Comparison of ENCODE assay signal across 22 cellular contexts in the genomic region with DNA sequence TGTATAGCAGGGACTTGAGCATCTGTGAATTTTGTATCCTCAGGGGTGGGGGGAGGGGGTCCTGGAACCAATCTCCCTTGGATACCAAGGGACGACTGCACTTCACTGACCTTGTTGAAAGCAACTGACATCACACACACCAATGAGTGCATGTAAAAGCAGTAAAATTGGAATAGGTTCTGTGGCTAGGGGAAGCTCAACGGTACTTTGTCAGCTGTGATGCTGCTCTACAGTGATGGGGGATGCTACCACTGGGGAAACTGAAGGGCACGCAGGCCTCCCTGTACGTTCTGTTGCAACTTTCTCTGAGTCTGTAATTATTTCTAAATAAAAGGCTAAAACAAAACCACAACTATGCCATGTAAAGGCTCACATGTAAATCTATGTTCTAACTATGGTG. TPM values are rescaled to one million over a fixed set of nuclear protein-coding genes. Genes with fewer than 3 reads are reported as not detected.
DNase-seq lines count a peak whose midpoint lies in the region; ATAC-seq and TF ChIP-seq lines count a peak whose summit lies in the region.
"Had no signal": no experiment of that assay in that cellular context is flagged by ENCODE, and none has a peak within 500 bp of the region (broad histone marks: within the 10 kb centered on the region; RNA-seq: fewer than 3 reads in every experiment).

No MANE protein-coding gene starts in this region.

- H3K36me3 Mint-ChIP-seq in brain (peaks cover 40% of the 10 kb centered on the region), nephron (ENCODE audit: low read depth) (peaks cover 41% of the 10 kb centered on the region)
- no peaks in the 10 kb centered on the region for H3K36me3 Mint-ChIP-seq in activated CD8-positive, alpha-beta T cell treated with anti-CD3 and anti-CD28 coated beads, Interleukin-2, amount 10 ng/mL, durations not matched to agents 7 days and 5 days (ENCODE audit: low read depth)
- no peaks in the 10 kb centered on the region for H3K36me3 Mint-ChIP-seq in activated T-cell treated with anti-CD3 and anti-CD28 coated beads, Interleukin-2, amount 50 U/mL, for 24 hours (ENCODE audit: low read depth)
- H3K36me3 Mint-ChIP-seq: CD4-positive, CD25-positive, alpha-beta regulatory T cell had no signal

- CTCF ChIA-PET in activated CD8-positive, alpha-beta T cell treated with anti-CD3 and anti-CD28 coated beads, Interleukin-2, amount 10 ng/mL, durations not matched to agents 7 days and 5 days (lab: Charles Lee), result interaction anchor here (1.9 kb wide), 1 partner anchor 174 kb away, joined by 4 read pairs; no protein-coding TSS in a partner anchor

- H4K20me1 ChIP-seq in BLaER1, result no peaks in the 10 kb centered on the region

- TF ChIP-seq CTCF in brain (conservative IDR thresholded peaks at IDR 0.05) (no peak), nephron (IDR thresholded peaks at IDR 0.05; ENCODE audit: unreplicated experiment in 3 of 3) (no peak)

- ATAC-seq in HG03045 (IDR thresholded peaks at IDR 0.05; ENCODE audit: unreplicated experiment), result no peak
- no peak for ATAC-seq in activated CD8-positive, alpha-beta T cell treated with anti-CD3 and anti-CD28 coated beads, Interleukin-2, amount 10 ng/mL, durations not matched to agents 7 days and 5 days
- ATAC-seq: A549, Panc1 had no signal

- H3K9me3 ChIP-seq in BLaER1 (peaks cover 4% of the 10 kb centered on the region; the same call in 1 of the 2 replicates), KOPT-K1 (ENCODE audit: insufficient read depth, low read length, poor library complexity, severe bottlenecking) (peaks cover 8% of the 10 kb centered on the region)
- H3K9me3 ChIP-seq: A549 had no signal

- peak overlapping the region in 3 of 5 experiments; percentile 24 to 71 (median 61) for H3K27ac Mint-ChIP-seq in brain
- H3K27ac Mint-ChIP-seq in nephron, result peak overlapping the region in 2 of 3 experiments; percentile 11 to 19
- H3K27ac Mint-ChIP-seq in activated CD8-positive, alpha-beta T cell treated with anti-CD3 and anti-CD28 coated beads, Interleukin-2, amount 10 ng/mL, durations not matched to agents 7 days and 5 days, result no peak overlapping the region
- no peak overlapping the region for H3K27ac Mint-ChIP-seq in activated T-cell treated with anti-CD3 and anti-CD28 coated beads, Interleukin-2, amount 50 U/mL, for 24 hours
- H3K27ac Mint-ChIP-seq: B cell; CD4-positive, CD25-positive, alpha-beta regulatory T cell had no signal

- H3K4me1 Mint-ChIP-seq in brain (peaks cover 33% of the 10 kb centered on the region), nephron (peaks cover 55% of the 10 kb centered on the region)
- H3K4me1 Mint-ChIP-seq in activated CD8-positive, alpha-beta T cell treated with anti-CD3 and anti-CD28 coated beads, Interleukin-2, amount 10 ng/mL, durations not matched to agents 7 days and 5 days (ENCODE audit: low read depth), result peaks cover 3% of the 10 kb centered on the region
- peaks cover 11% of the 10 kb centered on the region for H3K4me1 Mint-ChIP-seq in activated T-cell treated with anti-CD3 and anti-CD28 coated beads, Interleukin-2, amount 50 U/mL, for 24 hours (ENCODE audit: low read depth)
- H3K4me1 Mint-ChIP-seq: B cell had no signal

- H3K9me3 Mint-ChIP-seq in brain (peaks cover 0 to 1% (median 0%) of the 10 kb centered on the region in 5 experiments), nephron (no peaks in the 10 kb centered on the region)
- no peaks in the 10 kb centered on the region for H3K9me3 Mint-ChIP-seq in activated CD8-positive, alpha-beta T cell treated with anti-CD3 and anti-CD28 coated beads, Interleukin-2, amount 10 ng/mL, durations not matched to agents 7 days and 5 days (ENCODE audit: insufficient read depth)
- no peaks in the 10 kb centered on the region for H3K9me3 Mint-ChIP-seq in activated T-cell treated with anti-CD3 and anti-CD28 coated beads, Interleukin-2, amount 50 U/mL, for 24 hours

- POLR2A ChIA-PET in activated CD8-positive, alpha-beta T cell treated with anti-CD3 and anti-CD28 coated beads, Interleukin-2, amount 10 ng/mL, durations not matched to agents 7 days and 5 days (lab: Charles Lee), result interaction anchor here (0.6 to 2.0 kb wide), 2 partner anchors 38 to 47 kb away, joined by 3 to 7 read pairs; partner anchors contain the start of gene RETREG1

- no peaks in the 10 kb centered on the region for H3K36me3 ChIP-seq in BLaER1
- H3K36me3 ChIP-seq in KOPT-K1 (ENCODE audit: insufficient read depth, low read length), result no peaks in the 10 kb centered on the region

- no peak for DNase-seq in activated CD8-positive, alpha-beta T cell treated with anti-CD3 and anti-CD28 coated beads, Interleukin-2, amount 10 ng/mL, durations not matched to agents 7 days and 5 days
- no peak for DNase-seq in activated T-cell treated with anti-CD3 and anti-CD28 coated beads, Interleukin-2, amount 50 U/mL, for 24 hours
- DNase-seq: CD4-positive, CD25-positive, alpha-beta regulatory T cell; EL; GF-D8; IMR-90; Karpas-422; NCI-H187 treated with DMSO at 0.1 percent for 48 hours; NCI-H2107; NCI-H2227 treated with DMSO at 0.1 percent for 48 hours; NCI-H510A; NCI-H774; NK-92 treated with Interleukin-12 subunit alpha and Interleukin-12 subunit beta, amount 100 ng/mL, for 24 hours; SIG-M5 had no signal

- H3K27ac ChIP-seq in BLaER1 (no peak overlapping the region), KOPT-K1 (ENCODE audit: low read depth, low read length, poor library complexity, severe bottlenecking) (peak overlapping the region; percentile 73)
- H3K27ac ChIP-seq: A549 had no signal

- no peak overlapping the region for H3K9ac ChIP-seq in BLaER1

- H3K4me3 ChIP-seq in BLaER1, result no peak overlapping the region
- H3K4me3 ChIP-seq: A549 had no signal

- H3K4me2 ChIP-seq in BLaER1, result peak overlapping the region; percentile 76
- H3K4me2 ChIP-seq: A549 had no signal

- peaks cover 41% of the 10 kb centered on the region for H3K4me1 ChIP-seq in BLaER1
- H3K4me1 ChIP-seq: A549 had no signal

- H3K27me3 Mint-ChIP-seq in brain, result no peaks in the 10 kb centered on the region
- peaks cover 3% of the 10 kb centered on the region for H3K27me3 Mint-ChIP-seq in nephron (ENCODE audit: low read depth)
- no peaks in the 10 kb centered on the region for H3K27me3 Mint-ChIP-seq in activated CD8-positive, alpha-beta T cell treated with anti-CD3 and anti-CD28 coated beads, Interleukin-2, amount 10 ng/mL, durations not matched to agents 7 days and 5 days (ENCODE audit: low read depth)
- H3K27me3 Mint-ChIP-seq in activated T-cell treated with anti-CD3 and anti-CD28 coated beads, Interleukin-2, amount 50 U/mL, for 24 hours, result no peaks in the 10 kb centered on the region
- H3K27me3 Mint-ChIP-seq: B cell had no signal

- no peaks in the 10 kb centered on the region for H3K27me3 ChIP-seq in BLaER1

- no peak overlapping the region for H3K4me3 Mint-ChIP-seq in brain
- no peak overlapping the region for H3K4me3 Mint-ChIP-seq in nephron
- H3K4me3 Mint-ChIP-seq in activated CD8-positive, alpha-beta T cell treated with anti-CD3 and anti-CD28 coated beads, Interleukin-2, amount 10 ng/mL, durations not matched to agents 7 days and 5 days, result no peak overlapping the region
- no peak overlapping the region for H3K4me3 Mint-ChIP-seq in activated T-cell treated with anti-CD3 and anti-CD28 coated beads, Interleukin-2, amount 50 U/mL, for 24 hours
- H3K4me3 Mint-ChIP-seq: B cell; CD4-positive, CD25-positive, alpha-beta regulatory T cell had no signal

RNA-seq across cellular contexts. Expression of gene RETREG1, which starts 47.1 kb away (rescaled TPM):
- 34.4 TPM for polyA plus RNA-seq in brain (ENCODE audit: insufficient read depth, low read depth, low replicate concordance)
- 10 to 100 TPM; 47.1 to 51.8 TPM for total RNA-seq in activated CD8-positive, alpha-beta T cell treated with anti-CD3 and anti-CD28 coated beads, Interleukin-2, amount 10 ng/mL, durations not matched to agents 7 days and 5 days
- total RNA-seq: IMR-90 had no signal
- polyA plus RNA-seq: IMR-90 had no signal

Comparison
In these comparisons a context has a peak if more than half of its experiments do, and no peak if none do; other contexts are left out.
1. H3K27ac Mint-ChIP-seq: peak in brain (3 of 5) and nephron (2 of 3); none in activated CD8-positive, alpha-beta T cell treated with anti-CD3 and anti-CD28 coated beads, Interleukin-2, amount 10 ng/mL, durations not matched to agents 7 days and 5 days (single experiment) and activated T-cell treated with anti-CD3 and anti-CD28 coated beads, Interleukin-2, amount 50 U/mL, for 24 hours (single experiment).